ENCODE assay signal across 27 cellular contexts in genomic region chr11:20555783-20556182, GRCh38. TPM values are rescaled to one million over a fixed set of nuclear protein-coding genes. Genes with fewer than 3 reads are reported as not detected.
"Had no signal": no experiment of that assay in that cellular context is flagged by ENCODE, and none has a peak within 500 bp of the region (broad histone marks: within the 10 kb centered on the region; RNA-seq: fewer than 3 reads in every experiment).

No MANE protein-coding gene starts in this region.

- DNase-seq: stimulated activated CD4-positive, alpha-beta T cell treated with anti-CD3 and anti-CD28 coated beads, Interleukin-2, amount 100 ng/mL, for 48 hours; stimulated activated CD4-positive, alpha-beta T cell treated with anti-CD3 and anti-CD28 coated beads, Interleukin-4, amount 100 ng/mL, for 1 hour; stimulated activated CD4-positive, alpha-beta T cell treated with anti-CD3 and anti-CD28 coated beads, Interleukin-4, amount 100 ng/mL, for 24 hours; stimulated activated CD4-positive, alpha-beta T cell treated with anti-CD3 and anti-CD28 coated beads, Interleukin-4, amount 100 ng/mL, for 4 hours; stimulated activated CD8-positive, alpha-beta memory T cell treated with anti-CD3 and anti-CD28 coated beads, Interleukin-4, amount 100 ng/mL, for 48 hours; stimulated activated naive B cell treated with anti-CD40 and anti-IgM and Interleukin-4, amounts not matched to agents 10 μg/mL and 1 μg/mL and 100 μg/mL, for 72 hours; stimulated activated naive CD4-positive, alpha-beta T cell; stimulated activated naive CD4-positive, alpha-beta T cell treated with Interleukin-2 at 50 U/mL for 16 hours; stimulated activated naive CD8-positive, alpha-beta T cell treated with anti-CD3 and anti-CD28 coated beads, Interleukin-15, amount 100 ng/mL, for 72 hours; stimulated activated naive CD8-positive, alpha-beta T cell treated with anti-CD3 and anti-CD28 coated beads, Interleukin-15, Interleukin-2, amounts not matched to agents 100 U/mL and 50 U/mL, for 24 hours; stomach; substantia nigra; testis; thyroid gland; tibial artery; transverse colon; trophoblast cell; upper lobe of left lung; upper lobe of right lung; uterus had no signal

- H3K27ac ChIP-seq: stomach, suprapubic skin, testis, thoracic aorta, thyroid gland, tibial artery, tibial nerve, transverse colon, upper lobe of left lung, upper lobe of right lung, uterus, vagina had no signal

- H3K4me1 ChIP-seq: stomach, suprapubic skin, testis, thyroid gland, tibial artery, tibial nerve, transverse colon, upper lobe of left lung, upper lobe of right lung, uterus, vagina had no signal

- H3K36me3 ChIP-seq: stomach, suprapubic skin, thoracic aorta, thyroid gland, tibial artery, tibial nerve, transverse colon, upper lobe of left lung, upper lobe of right lung, uterus, vagina had no signal

- H3K27me3 ChIP-seq: stomach, suprapubic skin, testis, thyroid gland, tibial artery, tibial nerve, transverse colon, upper lobe of left lung, upper lobe of right lung, uterus, vagina had no signal

- H3K4me3 ChIP-seq: stomach, suprapubic skin, testis, thoracic aorta, thyroid gland, tibial artery, tibial nerve, transverse colon, upper lobe of left lung, upper lobe of right lung, uterus, vagina had no signal

- H3K9me3 ChIP-seq: suprapubic skin, testis, thoracic aorta, thyroid gland, tibial artery, transverse colon, upper lobe of left lung, upper lobe of right lung, uterus, vagina had no signal

RNA-seq across cellular contexts. Expression of gene SLC6A5, which starts 43.6 kb away (rescaled TPM):
- total RNA-seq: stomach, subcutaneous adipose tissue, suprapubic skin, thoracic aorta, thyroid gland, tibial nerve, transverse colon, upper lobe of left lung, upper lobe of right lung, ureter, urinary bladder, uterus, vagina had no signal
